Comparison of ENCODE assay signal across 8 cellular contexts in genomic region chr19:47427241-47428176, GRCh38. TPM values are rescaled to one million over a fixed set of nuclear protein-coding genes. Genes with fewer than 3 reads are reported as not detected.
A peak's percentile ranks its signal among the peaks of the same experiment; 100 is the strongest.
DNase-seq lines count a peak whose midpoint lies in the region; ATAC-seq and TF ChIP-seq lines count a peak whose summit lies in the region.

No MANE protein-coding gene starts in this region.

- H3K9me3 Mint-ChIP-seq in activated T-cell treated with anti-CD3 and anti-CD28 coated beads, Interleukin-2, amount 50 U/mL, for 72 hours, result no peaks in the 10 kb centered on the region

- no peaks in the 10 kb centered on the region for H3K79me2 ChIP-seq in PC-9 (ENCODE audit: low read depth)

- no peaks in the 10 kb centered on the region for H3K9me2 ChIP-seq in PC-9 (ENCODE audit: insufficient read depth)

- peak; percentile 61 to 65 for ATAC-seq in activated T-cell treated with anti-CD3 and anti-CD28 coated beads, Interleukin-2, amount 50 U/mL, for 72 hours (replicated peaks in 1 of 2)
- no peak for ATAC-seq in GM18511 (IDR thresholded peaks at IDR 0.05; ENCODE audit: unreplicated experiment)

- H3K4me2 ChIP-seq in PC-9, result peak overlapping the region; percentile 86

- BruUV-seq in PC-9 (replicated peaks; lab: Mats Ljungman, UMichigan), result no TSS peak

- CTCF ChIA-PET in PC-9 (lab: Charles Lee), result interaction anchor here (0.5 to 1.7 kb wide), 18 partner anchors 9 to 399 kb away, joined by 3 to 18 read pairs (median 5); partner anchors contain the start of gene DHX34

- peaks cover 46% of the 10 kb centered on the region for H3K27me3 Mint-ChIP-seq in activated T-cell treated with anti-CD3 and anti-CD28 coated beads, Interleukin-2, amount 50 U/mL, for 72 hours (ENCODE audit: low read depth)

- peaks cover 28% of the 10 kb centered on the region for H3F3A ChIP-seq in PC-9 (ENCODE audit: insufficient read depth, low read depth)

- peaks cover 27% of the 10 kb centered on the region for H3K27me3 ChIP-seq in PC-9 (ENCODE audit: insufficient read depth, low read depth)
- H3K27me3 ChIP-seq in neuron (ENCODE audit: insufficient read depth, low read length), result peaks cover 4% of the 10 kb centered on the region
- peaks cover 0 to 94% of the 10 kb centered on the region in 2 donors for H3K27me3 ChIP-seq in tibial artery

- DNase-seq in DMS53 (lab: John Stamatoyannopoulos, UW) (peak; percentile 83), HuH-7.5 (ENCODE audit: low spot score) (peak; percentile 96), PC-9 (peak; percentile 48 to 78), fibroblast of peridontal ligament (ENCODE audit: extremely low read depth) (peak; percentile 46), tibial artery (no peak)
- peak; percentile 81 for DNase-seq in activated T-cell treated with anti-CD3 and anti-CD28 coated beads, Interleukin-2, amount 50 U/mL, for 72 hours

- H3K4me1 ChIP-seq in PC-9 (replicated peaks; ENCODE audit: insufficient read depth) (peaks cover 22% of the 10 kb centered on the region), neuron (ENCODE audit: insufficient read depth, low read length) (peaks cover 24% of the 10 kb centered on the region), tibial artery (peaks cover 0 to 28% (median 24%) of the 10 kb centered on the region in 4 donors)

- TF ChIP-seq CTCF in PC-9 (conservative IDR thresholded peaks at IDR 0.05) (peak; percentile 98), tibial artery (IDR thresholded peaks at IDR 0.05) (peak; percentile 74 to 77)

- peaks cover 27% of the 10 kb centered on the region for H3K4me1 Mint-ChIP-seq in activated T-cell treated with anti-CD3 and anti-CD28 coated beads, Interleukin-2, amount 50 U/mL, for 72 hours (ENCODE audit: low read depth)

- peak overlapping the region in 1 of 2 donors; percentile 29 for H3K4me3 Mint-ChIP-seq in activated T-cell treated with anti-CD3 and anti-CD28 coated beads, Interleukin-2, amount 50 U/mL, for 72 hours

- H3K9me3 ChIP-seq in PC-9 (ENCODE audit: insufficient read depth, low read depth) (no peaks in the 10 kb centered on the region), neuron (ENCODE audit: low read length) (no peaks in the 10 kb centered on the region), tibial artery (no peaks in the 10 kb centered on the region)

- H3K27ac ChIP-seq in PC-9 (peak overlapping the region; percentile 19; the same call in 1 of the 2 replicates), tibial artery (no peak overlapping the region)

- no peaks in the 10 kb centered on the region for H4K20me1 ChIP-seq in PC-9 (ENCODE audit: insufficient read depth)

- H2AFZ ChIP-seq in PC-9 (no peak overlapping the region), neuron (ENCODE audit: low read depth, low read length) (no peak overlapping the region)

- peaks cover 0 to 2% of the 10 kb centered on the region in 2 donors for H3K36me3 Mint-ChIP-seq in activated T-cell treated with anti-CD3 and anti-CD28 coated beads, Interleukin-2, amount 50 U/mL, for 72 hours (ENCODE audit: insufficient read depth in 2 of 2)

- POLR2A ChIA-PET in PC-9 (lab: Charles Lee; ENCODE audit: unreplicated experiment), result interaction anchor here (0.5 to 0.6 kb wide), 2 partner anchors 158 to 314 kb away, joined by 6 to 7 read pairs; partner anchors contain the start of gene ZC3H4

- H3K4me3 ChIP-seq in PC-9 (peak overlapping the region; percentile 33; the same call in 1 of the 2 replicates), neuron (ENCODE audit: low read length) (peak overlapping the region; percentile 32), tibial artery (no peak overlapping the region)

- H3K27ac Mint-ChIP-seq in activated T-cell treated with anti-CD3 and anti-CD28 coated beads, Interleukin-2, amount 50 U/mL, for 72 hours, result no peak overlapping the region

- intact Hi-C loops in PC-9 (cut with micrococcal nuclease; ENCODE audit: unreplicated experiment) (loop anchor here (1.0 to 10.0 kb wide), 2 partner anchors 131 to 413 kb away; partner anchors contain the start of gene NPAS1), tibial artery (cut with DNase I; ENCODE audit: low total_unique reads) (no loop called here)

- H3K36me3 ChIP-seq in PC-9 (ENCODE audit: low read depth) (no peaks in the 10 kb centered on the region), neuron (ENCODE audit: insufficient read depth, low read length) (no peaks in the 10 kb centered on the region), tibial artery (no peaks in the 10 kb centered on the region)

RNA-seq across cellular contexts. Expression of gene MEIS3, which starts 8.2 kb away (rescaled TPM):
- 1.9 and 4.9 TPM in 2 replicates for total RNA-seq in PC-9 (2021)
- under 1 TPM; 0.23 to 0.26 TPM for total RNA-seq in activated T-cell treated with anti-CD3 and anti-CD28 coated beads, Interleukin-2, amount 50 U/mL, for 72 hours

RNA-seq across cellular contexts. Expression of gene SLC8A2, which starts 44.2 kb away (rescaled TPM):
- not detected in 2 replicates for total RNA-seq in PC-9 (2021)
- under 1 TPM; 0.17 to 0.97 TPM for total RNA-seq in activated T-cell treated with anti-CD3 and anti-CD28 coated beads, Interleukin-2, amount 50 U/mL, for 72 hours

RNA-seq across cellular contexts. Expression of gene KPTN, which starts 56.5 kb away (rescaled TPM):
- 20.8 and 24.2 TPM in 2 replicates for total RNA-seq in PC-9 (2021)
- total RNA-seq in activated T-cell treated with anti-CD3 and anti-CD28 coated beads, Interleukin-2, amount 50 U/mL, for 72 hours, result 10 to 100 TPM in 1 of 2 donors, 1 to 10 TPM in 1; 7.2 to 10.5 TPM

Comparison
In these comparisons a context has a peak if more than half of its experiments do, and no peak if none do; other contexts are left out.
1. DNase-seq: peak in DMS53 (single experiment), HuH-7.5 (single experiment), PC-9 (2 of 2), activated T-cell treated with anti-CD3 and anti-CD28 coated beads, Interleukin-2, amount 50 U/mL, for 72 hours (2 of 2) and fibroblast of peridontal ligament (single experiment); none in tibial artery (0 of 2).
2. H3K4me3 ChIP-seq: peak in PC-9 (single experiment) and neuron (single experiment); none in tibial artery (0 of 2).